17 cellular contexts compared by ENCODE assay signal in the genomic region with DNA sequence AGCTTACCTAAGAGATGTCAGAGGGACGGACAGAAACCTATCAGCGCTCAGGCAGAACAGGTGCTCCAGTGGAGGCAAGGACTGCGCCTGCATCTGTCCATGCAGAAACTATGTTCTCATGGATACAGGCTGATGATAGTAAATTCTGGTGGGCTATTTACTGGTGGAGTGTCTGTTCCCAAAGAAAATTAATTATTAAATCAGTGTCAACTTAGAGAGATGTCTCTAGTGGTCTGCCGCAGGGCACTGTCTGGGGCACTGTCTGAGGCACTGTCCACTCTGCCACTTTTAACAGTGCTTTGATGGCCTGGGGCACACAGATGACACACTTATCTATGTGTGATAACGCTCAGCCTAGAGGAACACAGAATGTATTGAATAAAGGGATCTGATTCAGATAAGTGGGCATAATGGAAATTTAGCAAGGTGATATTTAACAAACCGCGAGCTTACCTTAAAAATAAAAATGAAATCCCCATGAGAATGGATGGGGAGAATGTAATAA.
"Had no signal": no experiment of that assay in that cellular context is flagged by ENCODE, and none has a peak within 500 bp of the region (broad histone marks: within the 10 kb centered on the region; RNA-seq: fewer than 3 reads in every experiment).

No MANE protein-coding gene starts in this region.

- ATAC-seq: activated T-cell treated with anti-CD3 and anti-CD28 coated beads, Interleukin-2, amount 50 U/mL, for 72 hours; psoas muscle; right lobe of liver had no signal

- DNase-seq: activated CD4-positive, alpha-beta T cell treated with anti-CD3 and anti-CD28 coated beads, Interleukin-2, amount 10 ng/mL, durations not matched to agents 7 days and 5 days; activated CD8-positive, alpha-beta memory T cell treated with anti-CD3 and anti-CD28 coated beads, Interleukin-2, amount 50 U/mL, for 48 hours; activated T-cell treated with anti-CD3 and anti-CD28 coated beads, Interleukin-2, amount 50 U/mL, for 72 hours; anterior cingulate cortex; brain microvascular endothelial cell; cortex of kidney; effector CD4-positive, alpha-beta T cell; foreskin fibroblast; lower lobe of right lung; nephron progenitor cell; occipital lobe; psoas muscle; right lobe of liver; upper lobe of left lung had no signal

- H3K36me3 ChIP-seq: brain microvascular endothelial cell, lower lobe of right lung, right lobe of liver, suprapubic skin, upper lobe of left lung had no signal

- H3K4me3 Mint-ChIP-seq: activated CD4-positive, alpha-beta T cell treated with anti-CD3 and anti-CD28 coated beads, Interleukin-2, amount 10 ng/mL, durations not matched to agents 7 days and 5 days; activated T-cell treated with anti-CD3 and anti-CD28 coated beads, Interleukin-2, amount 50 U/mL, for 72 hours; central memory CD8-positive, alpha-beta T cell; nephron progenitor cell; stimulated activated naive CD8-positive, alpha-beta T cell treated with anti-CD3 and anti-CD28 coated beads, Interleukin-15, Interleukin-2, amounts not matched to agents 100 ng/mL and 50 ng/mL, for 24 hours had no signal

- H3K4me1 ChIP-seq: lower lobe of right lung, psoas muscle, right lobe of liver, suprapubic skin, upper lobe of left lung had no signal

- H3K27ac ChIP-seq: brain microvascular endothelial cell, lower lobe of right lung, psoas muscle, right lobe of liver, suprapubic skin, upper lobe of left lung had no signal

- H3K4me3 ChIP-seq: lower lobe of right lung, psoas muscle, right lobe of liver, suprapubic skin, upper lobe of left lung had no signal

- H3K27ac Mint-ChIP-seq: activated CD4-positive, alpha-beta T cell treated with anti-CD3 and anti-CD28 coated beads, Interleukin-2, amount 10 ng/mL, durations not matched to agents 7 days and 5 days; activated T-cell treated with anti-CD3 and anti-CD28 coated beads, Interleukin-2, amount 50 U/mL, for 72 hours; nephron progenitor cell; stimulated activated naive CD8-positive, alpha-beta T cell treated with anti-CD3 and anti-CD28 coated beads, Interleukin-15, Interleukin-2, amounts not matched to agents 100 ng/mL and 50 ng/mL, for 24 hours had no signal

- H3K27me3 ChIP-seq: brain microvascular endothelial cell, right lobe of liver, suprapubic skin, upper lobe of left lung had no signal

- H3K27me3 Mint-ChIP-seq: activated CD4-positive, alpha-beta T cell treated with anti-CD3 and anti-CD28 coated beads, Interleukin-2, amount 10 ng/mL, durations not matched to agents 7 days and 5 days; central memory CD8-positive, alpha-beta T cell; stimulated activated naive CD8-positive, alpha-beta T cell treated with anti-CD3 and anti-CD28 coated beads, Interleukin-15, Interleukin-2, amounts not matched to agents 100 ng/mL and 50 ng/mL, for 24 hours had no signal

- H3K4me1 Mint-ChIP-seq: activated CD4-positive, alpha-beta T cell treated with anti-CD3 and anti-CD28 coated beads, Interleukin-2, amount 10 ng/mL, durations not matched to agents 7 days and 5 days; central memory CD8-positive, alpha-beta T cell; nephron progenitor cell had no signal

- H3K9me3 ChIP-seq: lower lobe of right lung, psoas muscle, right lobe of liver, suprapubic skin, upper lobe of left lung had no signal

- H3K9me3 Mint-ChIP-seq: nephron progenitor cell; stimulated activated naive CD8-positive, alpha-beta T cell treated with anti-CD3 and anti-CD28 coated beads, Interleukin-15, Interleukin-2, amounts not matched to agents 100 ng/mL and 50 ng/mL, for 24 hours had no signal
